Comparison of ENCODE assay signal across 16 cellular contexts in the genomic region with DNA sequence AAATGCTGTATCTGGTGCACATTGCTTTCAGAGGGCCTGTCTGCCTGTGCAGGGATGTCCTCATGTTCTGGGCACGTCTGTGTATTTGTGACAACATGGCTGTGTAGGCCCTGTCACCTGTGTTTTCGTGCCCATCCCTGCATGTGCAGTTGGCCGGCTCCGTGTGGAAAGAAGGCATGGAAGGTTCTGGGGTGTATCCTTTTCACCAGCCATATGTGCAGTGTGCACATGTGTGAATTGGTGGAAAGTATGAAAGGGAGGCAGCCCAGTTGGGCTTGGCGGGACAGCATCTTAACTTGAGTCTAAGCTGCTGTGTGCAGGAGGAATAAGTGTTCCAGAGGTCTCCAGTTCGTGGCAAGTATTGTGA. TPM values are rescaled to one million over a fixed set of nuclear protein-coding genes. Genes with fewer than 3 reads are reported as not detected.
DNase-seq lines count a peak whose midpoint lies in the region; ATAC-seq and TF ChIP-seq lines count a peak whose summit lies in the region.
"Had no signal": no experiment of that assay in that cellular context is flagged by ENCODE, and none has a peak within 500 bp of the region (broad histone marks: within the 10 kb centered on the region; RNA-seq: fewer than 3 reads in every experiment).

No MANE protein-coding gene starts in this region.

- peak overlapping the region; percentile 66 for H2AFZ ChIP-seq in hepatocyte
- H2AFZ ChIP-seq: PC-9 had no signal

- H3K27ac ChIP-seq in SK-N-MC, result peak overlapping the region; percentile 76
- peak overlapping the region; percentile 90 for H3K27ac ChIP-seq in hepatocyte
- H3K27ac ChIP-seq: PC-9 had no signal

- H3K9me2 ChIP-seq in hepatocyte (replicated peaks; ENCODE audit: insufficient read depth), result no peaks in the 10 kb centered on the region

- peaks cover 57% of the 10 kb centered on the region for H3K27me3 Mint-ChIP-seq in progenitor cell of endocrine pancreas

- H3K4me1 ChIP-seq in HAP-1 (peaks cover 11% of the 10 kb centered on the region), hepatocyte (ENCODE audit: insufficient read depth) (peaks cover 15% of the 10 kb centered on the region)

- peak overlapping the region; percentile 89 for H3K9ac ChIP-seq in SK-N-MC (ENCODE audit: insufficient read length)

- ATAC-seq in GM19351 (IDR thresholded peaks at IDR 0.05; ENCODE audit: unreplicated experiment), result no peak
- ATAC-seq: activated CD4-positive, CD25-positive, alpha-beta regulatory T cell treated with anti-CD3 and anti-CD28 coated beads, Interleukin-2, amount 50 U/mL, for 24 hours; T-cell had no signal

- DNase-seq in HAP-1 (ENCODE audit: low spot score in 2 of 2) (no peak), SK-N-MC (ENCODE audit: low read depth, low spot score) (no peak), hepatocyte (ENCODE audit: low spot score) (no peak), progenitor cell of endocrine pancreas (ENCODE audit: low spot score, unreplicated experiment) (no peak), middle frontal gyrus (ENCODE audit: extremely low spot score, low spot score) (no peak)
- no peak for DNase-seq in stimulated activated naive CD4-positive, alpha-beta T cell treated with Interleukin-2 at 50 U/mL for 16 hours (lab: John Stamatoyannopoulos, UW)
- DNase-seq: activated CD8-positive, alpha-beta memory T cell treated with anti-CD3 and anti-CD28 coated beads, Interleukin-2, amount 50 U/mL, for 48 hours; cortex of kidney; NCI-H446 treated with DMSO at 0.1 percent for 48 hours; PC-9; stimulated activated CD4-positive, alpha-beta T cell treated with anti-CD3 and anti-CD28 coated beads, Interleukin-1b, Interleukin-23, amount 100 ng/mL, for 48 hours had no signal

- H4K20me1 ChIP-seq in hepatocyte (ENCODE audit: insufficient read depth, poor library complexity, severe bottlenecking), result no peaks in the 10 kb centered on the region

- H3K4me2 ChIP-seq in hepatocyte, result peak overlapping the region; percentile 93

- WGBS in hepatocyte (ENCODE audit: low lambda C conversion rate, missing lambda C conversion rate), result 75% methylated on average over 6 of the region's 6 CpGs

- H3K4me3 Mint-ChIP-seq in progenitor cell of endocrine pancreas (ENCODE audit: low read depth), result peak overlapping the region; percentile 71

- no peaks in the 10 kb centered on the region for H3K36me3 Mint-ChIP-seq in progenitor cell of endocrine pancreas (ENCODE audit: insufficient read depth)
- H3K36me3 Mint-ChIP-seq: T-cell had no signal

- H3K27me3 ChIP-seq in HAP-1 (ENCODE audit: low read depth), result no peaks in the 10 kb centered on the region
- peaks cover 32% of the 10 kb centered on the region for H3K27me3 ChIP-seq in hepatocyte
- H3K27me3 ChIP-seq: vagina had no signal

- TF ChIP-seq CTCF in hepatocyte (IDR thresholded peaks at IDR 0.05; ENCODE audit: poor library complexity) (no peak), progenitor cell of endocrine pancreas (IDR thresholded peaks at IDR 0.05; ENCODE audit: unreplicated experiment) (no peak)

- H3K27ac Mint-ChIP-seq in progenitor cell of endocrine pancreas, result peak overlapping the region; percentile 18
- H3K27ac Mint-ChIP-seq: T-cell had no signal

- H3K79me2 ChIP-seq in hepatocyte, result peaks cover 5% of the 10 kb centered on the region

- peak overlapping the region; percentile 30; the same call in 1 of the 2 replicates for H3K4me3 ChIP-seq in HAP-1
- H3K4me3 ChIP-seq in SK-N-MC, result peak overlapping the region; percentile 92
- peak overlapping the region; percentile 51 for H3K4me3 ChIP-seq in hepatocyte
- H3K4me3 ChIP-seq: PC-9 had no signal

- H3K36me3 ChIP-seq in HAP-1 (replicated peaks) (no peaks in the 10 kb centered on the region), SK-N-MC (ENCODE audit: insufficient read depth, low read length) (no peaks in the 10 kb centered on the region), hepatocyte (replicated peaks; ENCODE audit: insufficient read depth, low read depth) (no peaks in the 10 kb centered on the region)
- H3K36me3 ChIP-seq: vagina had no signal

- H3K4me1 Mint-ChIP-seq in progenitor cell of endocrine pancreas (ENCODE audit: low read depth), result peaks cover 17% of the 10 kb centered on the region

- H3K9me3 ChIP-seq in HAP-1 (no peaks in the 10 kb centered on the region), SK-N-MC (ENCODE audit: low read depth, low read length) (no peaks in the 10 kb centered on the region), hepatocyte (ENCODE audit: low read depth) (no peaks in the 10 kb centered on the region)
- H3K9me3 ChIP-seq: vagina had no signal

- no peaks in the 10 kb centered on the region for H3K9me3 Mint-ChIP-seq in progenitor cell of endocrine pancreas (ENCODE audit: low read depth)
- H3K9me3 Mint-ChIP-seq: T-cell had no signal

- in situ Hi-C loops in HAP-1 (cut with MboI; ENCODE audit: low sequenced_read_pairs), result no loop called here

RNA-seq across cellular contexts. Expression of gene TSPAN11, which starts 0.6 kb away (rescaled TPM):
- total RNA-seq in hepatocyte, result 7.5 and 9.6 TPM in 2 replicates
- 3.3 and 5.2 TPM in 2 replicates for polyA plus RNA-seq in hepatocyte
- 17.5 and 24.1 TPM in 2 replicates for total RNA-seq in progenitor cell of endocrine pancreas
- total RNA-seq: Daoy, PC-9, T-cell had no signal

Comparison
In these comparisons a context has a peak if more than half of its experiments do, and no peak if none do; other contexts are left out.
1. H3K4me3 ChIP-seq: peak in every context shown above with its lines; median percentile 92 in SK-N-MC; 51 in hepatocyte; 30 in HAP-1.